In the genomic region with DNA sequence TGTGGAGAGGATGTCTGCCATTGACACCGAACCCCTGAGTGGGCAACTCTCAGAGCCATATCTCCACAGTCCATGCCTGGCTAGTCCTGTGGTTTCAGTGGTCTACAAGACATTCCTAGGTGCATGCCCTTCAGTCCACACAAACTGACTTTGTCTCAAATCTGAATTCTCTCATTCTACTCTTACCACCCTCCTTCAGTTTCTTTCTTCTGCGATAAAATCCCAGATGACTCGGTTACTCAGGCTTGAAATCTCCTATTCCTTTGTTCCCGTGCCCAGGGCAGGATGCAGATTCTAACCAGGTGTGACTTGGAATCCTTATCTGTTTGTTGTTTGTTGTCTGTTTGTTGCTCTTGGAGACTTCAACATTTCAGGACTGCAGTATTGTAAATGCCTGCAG, we compare ENCODE assay signal across 12 cellular contexts. TPM values are rescaled to one million over a fixed set of nuclear protein-coding genes. Genes with fewer than 3 reads are reported as not detected.
DNase-seq lines count a peak whose midpoint lies in the region; ATAC-seq and TF ChIP-seq lines count a peak whose summit lies in the region.
"Had no signal": no experiment of that assay in that cellular context is flagged by ENCODE, and none has a peak within 500 bp of the region (broad histone marks: within the 10 kb centered on the region; RNA-seq: fewer than 3 reads in every experiment).

No MANE protein-coding gene starts in this region.

- no peaks in the 10 kb centered on the region for H3K9me3 Mint-ChIP-seq in central memory CD8-positive, alpha-beta T cell
- H3K9me3 Mint-ChIP-seq in neural crest cell (no peaks in the 10 kb centered on the region), CD14-positive monocyte (no peaks in the 10 kb centered on the region)
- H3K9me3 Mint-ChIP-seq: activated naive CD8-positive, alpha-beta T cell treated with anti-CD3 and anti-CD28 coated beads, Interleukin-2, amount 10 ng/mL, durations not matched to agents 7 days and 5 days; nephron; stimulated activated naive CD8-positive, alpha-beta T cell treated with anti-CD3 and anti-CD28 coated beads, Interleukin-15, Interleukin-2, amounts not matched to agents 100 ng/mL and 50 ng/mL, for 24 hours had no signal

- peaks cover 12% of the 10 kb centered on the region for H3K36me3 Mint-ChIP-seq in central memory CD8-positive, alpha-beta T cell (ENCODE audit: insufficient read depth)
- H3K36me3 Mint-ChIP-seq in neural crest cell (ENCODE audit: low read depth): peaks cover 4% of the 10 kb centered on the region
- peaks cover 6 to 22% of the 10 kb centered on the region in 2 donors for H3K36me3 Mint-ChIP-seq in CD14-positive monocyte

- peaks cover 38% of the 10 kb centered on the region for H3K4me1 Mint-ChIP-seq in central memory CD8-positive, alpha-beta T cell
- H3K4me1 Mint-ChIP-seq in neural crest cell (peaks cover 11% of the 10 kb centered on the region), CD14-positive monocyte (peaks cover 10% of the 10 kb centered on the region)

- ATAC-seq in HG03378 (IDR thresholded peaks at IDR 0.05; ENCODE audit: unreplicated experiment) (peak; percentile 15), GM19351 (IDR thresholded peaks at IDR 0.05; ENCODE audit: unreplicated experiment) (no peak)
- no peak for ATAC-seq in central memory CD8-positive, alpha-beta T cell (replicated peaks; ENCODE audit: extremely low read depth, poor library complexity, severe bottlenecking)

- no peaks in the 10 kb centered on the region for H3K27me3 Mint-ChIP-seq in central memory CD8-positive, alpha-beta T cell
- no peaks in the 10 kb centered on the region for H3K27me3 Mint-ChIP-seq in neural crest cell (ENCODE audit: low read depth)
- no peaks in the 10 kb centered on the region for H3K27me3 Mint-ChIP-seq in CD14-positive monocyte (ENCODE audit: low read depth in 3 of 3)
- H3K27me3 Mint-ChIP-seq: activated naive CD8-positive, alpha-beta T cell treated with anti-CD3 and anti-CD28 coated beads, Interleukin-2, amount 10 ng/mL, durations not matched to agents 7 days and 5 days; stimulated activated naive CD8-positive, alpha-beta T cell treated with anti-CD3 and anti-CD28 coated beads, Interleukin-15, Interleukin-2, amounts not matched to agents 100 ng/mL and 50 ng/mL, for 24 hours had no signal

- no peak for TF ChIP-seq CTCF in neural crest cell (conservative IDR thresholded peaks at IDR 0.05)
- TF ChIP-seq CTCF in CD14-positive monocyte (IDR thresholded peaks at IDR 0.05): no peak

- no peak overlapping the region for H3K4me3 Mint-ChIP-seq in central memory CD8-positive, alpha-beta T cell
- no peak overlapping the region for H3K4me3 Mint-ChIP-seq in neural crest cell
- H3K4me3 Mint-ChIP-seq in CD14-positive monocyte: no peak overlapping the region
- H3K4me3 Mint-ChIP-seq: activated naive CD8-positive, alpha-beta T cell treated with anti-CD3 and anti-CD28 coated beads, Interleukin-2, amount 10 ng/mL, durations not matched to agents 7 days and 5 days; nephron; stimulated activated naive CD8-positive, alpha-beta T cell treated with anti-CD3 and anti-CD28 coated beads, Interleukin-15, Interleukin-2, amounts not matched to agents 100 ng/mL and 50 ng/mL, for 24 hours had no signal

- intact Hi-C loops in CD14-positive monocyte (cut with micrococcal nuclease): no loop called here

- H3K27ac Mint-ChIP-seq in central memory CD8-positive, alpha-beta T cell (ENCODE audit: low read depth): peak overlapping the region; percentile 26
- H3K27ac Mint-ChIP-seq in neural crest cell (ENCODE audit: unreplicated experiment): peak overlapping the region; percentile 51
- peak overlapping the region in 2 of 7 donors; percentile 39 to 77 for H3K27ac Mint-ChIP-seq in CD14-positive monocyte
- H3K27ac Mint-ChIP-seq: activated naive CD8-positive, alpha-beta T cell treated with anti-CD3 and anti-CD28 coated beads, Interleukin-2, amount 10 ng/mL, durations not matched to agents 7 days and 5 days; nephron; stimulated activated naive CD8-positive, alpha-beta T cell treated with anti-CD3 and anti-CD28 coated beads, Interleukin-15, Interleukin-2, amounts not matched to agents 100 ng/mL and 50 ng/mL, for 24 hours had no signal

- DNase-seq in EH (ENCODE audit: low read depth) (peak; percentile 13), neural crest cell (ENCODE audit: low read depth, low spot score) (no peak), NCI-H2196 (lab: John Stamatoyannopoulos, UW; ENCODE audit: unreplicated experiment) (no peak), CD14-positive monocyte (ENCODE audit: low spot score) (no peak), T1000 (lab: John Stamatoyannopoulos, UW) (no peak)
- DNase-seq in central memory CD8-positive, alpha-beta T cell (ENCODE audit: low spot score in 2 of 2): no peak
- DNase-seq: activated naive CD8-positive, alpha-beta T cell treated with anti-CD3 and anti-CD28 coated beads, Interleukin-2, amount 10 ng/mL, durations not matched to agents 7 days and 5 days; GF-D8 had no signal

RNA-seq across cellular contexts. Expression of gene CDS2, which starts 9.3 kb away (rescaled TPM):
- 55.7 and 56.3 TPM in 2 replicates for total RNA-seq in neural crest cell
- 10 to 100 TPM; 54.4 to 62.6 TPM for polyA plus RNA-seq in CD14-positive monocyte

RNA-seq across cellular contexts. Expression of gene PCNA, which starts 16.3 kb away (rescaled TPM):
- total RNA-seq in neural crest cell: 314 and 316 TPM in 2 replicates
- 10 to 100 TPM; 27.9 to 35.0 TPM for polyA plus RNA-seq in CD14-positive monocyte

RNA-seq across cellular contexts. Expression of gene TMEM230, which starts 23.2 kb away (rescaled TPM):
- total RNA-seq in neural crest cell: 74.8 and 76.8 TPM in 2 replicates
- polyA plus RNA-seq in CD14-positive monocyte: 100 to 1,000 TPM; 163 to 231 TPM
